In the genomic region with DNA sequence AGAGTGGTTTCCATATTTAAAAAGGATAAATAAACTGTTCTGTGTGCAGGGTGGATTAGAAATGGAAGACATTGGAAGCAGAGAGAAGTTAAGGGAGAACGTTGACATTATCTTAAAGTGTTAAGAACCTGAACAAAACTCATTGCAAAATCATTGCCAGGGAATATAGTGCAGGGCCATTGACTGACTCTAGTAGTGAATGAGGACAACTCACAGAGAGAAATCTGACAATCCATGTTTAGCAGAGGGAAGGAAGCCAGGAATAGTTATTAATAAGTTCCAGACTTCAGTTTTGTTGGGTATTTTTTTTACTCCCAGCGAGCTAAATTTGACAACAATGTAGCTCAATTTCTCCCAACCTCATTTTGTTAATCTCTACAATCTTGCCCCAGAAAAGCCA, we compare ENCODE assay signal across 3 cellular contexts.
"Had no signal": no experiment of that assay in that cellular context is flagged by ENCODE, and none has a peak within 500 bp of the region (broad histone marks: within the 10 kb centered on the region; RNA-seq: fewer than 3 reads in every experiment).

No MANE protein-coding gene starts in this region.

- H3K4me3 ChIP-seq: GM12878 had no signal

- DNase-seq: GDM1, GF-D8 had no signal

- ATAC-seq: GM12878 had no signal
